ENCODE assay signal across 1 cellular context in the genomic region with DNA sequence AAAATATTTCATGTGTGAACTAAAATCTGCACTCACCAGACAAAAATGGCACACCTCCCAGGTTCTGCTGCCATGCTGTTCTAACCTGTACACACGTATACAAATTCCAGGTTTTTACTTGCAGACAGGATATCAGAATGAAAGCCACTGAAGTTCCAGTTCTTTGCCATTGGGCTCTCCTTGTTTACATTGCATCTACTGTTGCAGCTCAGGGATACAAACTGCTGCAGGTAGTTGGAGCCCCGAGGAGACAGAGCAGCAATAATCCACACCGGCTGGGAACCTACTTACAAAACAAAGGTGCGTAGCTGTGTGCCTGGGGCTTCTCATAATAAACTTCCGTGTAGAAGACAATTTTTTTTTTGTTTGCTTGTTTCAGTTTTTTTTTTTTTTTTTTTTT.
TF ChIP-seq lines count a peak whose summit lies in the region.

No MANE protein-coding gene starts in this region.

TF ChIP-seq in IMR-90, 13 proteins besides CTCF, POLR2A, EP300 and RAD21 (continued from another document):
- TF ChIP-seq RFX5 (IDR thresholded peaks at IDR 0.05; ENCODE audit: low read depth, low read length) (no peak), MAFK (IDR thresholded peaks at IDR 0.05; ENCODE audit: low read depth, low read length) (no peak), MXI1 (IDR thresholded peaks at IDR 0.05; ENCODE audit: borderline replicate concordance, low read depth, low read length) (no peak), SMC3 (IDR thresholded peaks at IDR 0.05; ENCODE audit: low read depth, low read length) (no peak)
